Comparison of ENCODE assay signal across 8 cellular contexts in the genomic region with DNA sequence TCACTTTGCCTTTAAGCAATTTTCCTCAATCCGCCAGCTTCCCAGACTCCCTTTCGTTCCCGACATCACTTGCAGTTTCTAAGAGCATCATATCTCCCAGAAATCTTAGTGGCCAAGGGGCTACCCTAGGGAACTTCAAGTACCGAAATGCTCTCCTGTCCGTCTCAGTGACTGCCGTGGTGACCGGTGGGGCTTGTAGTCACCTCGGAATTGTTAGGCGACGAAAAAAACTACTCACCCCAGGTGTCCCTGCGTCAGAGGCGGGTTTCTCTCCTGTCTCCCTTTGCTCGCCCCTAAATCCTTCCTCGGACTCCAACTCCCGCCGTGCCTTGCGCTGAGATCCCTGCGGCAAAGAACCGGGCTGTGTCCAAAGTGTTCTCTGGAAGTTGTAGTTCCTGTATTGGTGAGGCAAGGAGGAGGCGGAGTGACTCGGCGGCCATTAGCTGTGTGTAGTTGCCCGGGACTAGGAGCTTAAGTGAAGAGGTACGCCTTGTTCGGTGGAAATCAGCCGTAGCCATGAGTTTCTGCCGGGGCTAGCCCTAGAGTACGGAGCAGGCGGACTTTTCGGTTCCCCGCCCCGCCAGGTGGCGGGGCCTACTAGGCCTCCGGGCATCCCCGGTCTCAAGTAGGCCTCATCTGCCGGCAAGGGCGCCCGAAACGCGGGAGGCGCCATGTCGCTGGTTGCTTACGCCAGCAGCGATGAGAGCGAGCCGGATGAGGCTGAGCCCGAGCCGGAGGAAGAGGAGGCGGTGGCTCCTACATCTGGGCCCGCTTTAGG. TPM values are rescaled to one million over a fixed set of nuclear protein-coding genes. Genes with fewer than 3 reads are reported as not detected.
A peak's percentile ranks its signal among the peaks of the same experiment; 100 is the strongest.
DNase-seq lines count a peak whose midpoint lies in the region; ATAC-seq and TF ChIP-seq lines count a peak whose summit lies in the region.

A gene with protein sequence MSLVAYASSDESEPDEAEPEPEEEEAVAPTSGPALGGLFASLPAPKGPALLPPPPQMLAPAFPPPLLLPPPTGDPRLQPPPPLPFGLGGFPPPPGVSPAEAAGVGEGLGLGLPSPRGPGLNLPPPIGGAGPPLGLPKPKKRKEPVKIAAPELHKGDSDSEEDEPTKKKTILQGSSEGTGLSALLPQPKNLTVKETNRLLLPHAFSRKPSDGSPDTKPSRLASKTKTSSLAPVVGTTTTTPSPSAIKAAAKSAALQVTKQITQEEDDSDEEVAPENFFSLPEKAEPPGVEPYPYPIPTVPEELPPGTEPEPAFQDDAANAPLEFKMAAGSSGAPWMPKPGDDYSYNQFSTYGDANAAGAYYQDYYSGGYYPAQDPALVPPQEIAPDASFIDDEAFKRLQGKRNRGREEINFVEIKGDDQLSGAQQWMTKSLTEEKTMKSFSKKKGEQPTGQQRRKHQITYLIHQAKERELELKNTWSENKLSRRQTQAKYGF (plus strand): TSS at position 435 of the 778 bp plus-strand sequence. CDS start 237 bp downstream, at position 672.

- BruUV-seq in PC-3 (replicated peaks; lab: Mats Ljungman, UMichigan) = TSS peak; percentile 61

- H3K27ac ChIP-seq in PC-3 (ENCODE audit: low read length) (peak within 1 kb of the TSS; percentile 74), esophagus (ENCODE audit: low read depth in 2 of 2, low read length in 1 of 2) (peak within 1 kb of the TSS; percentile 94 to 97)

- H3K4me2 ChIP-seq in PC-3 (ENCODE audit: low read length) = peak within 1 kb of the TSS; percentile 96

- H3F3A ChIP-seq in PC-3 (ENCODE audit: low read length, unreplicated experiment) = no peaks in the 10 kb centered on the region

- no peak for TF ChIP-seq CTCF in PC-3 (conservative IDR thresholded peaks at IDR 0.05; ENCODE audit: low read depth, low read length)

- WGBS in esophagus, 2 donors = 0% methylated on average over 42 to 50 of the region's 50 CpGs

- H3K36me3 ChIP-seq in PC-3 (ENCODE audit: low read depth, low read length) (peaks cover 8% of the 10 kb centered on the region), esophagus (ENCODE audit: control insufficient read depth in 2 of 2, insufficient read depth in 2 of 2, low read length in 1 of 2) (no peaks in the 10 kb centered on the region), mucosa of stomach (ENCODE audit: control insufficient read depth, insufficient read depth, low read length) (no peaks in the 10 kb centered on the region)

- no peaks in the 10 kb centered on the region for H3K9me2 ChIP-seq in PC-3 (replicated peaks; ENCODE audit: low read length)

- DNase-seq in DMS153 (lab: John Stamatoyannopoulos, UW) = peak; percentile 100
- DNase-seq in PC-3 = peak; percentile 100
- DNase-seq in activated T-cell treated with anti-CD3 and anti-CD28 coated beads, Interleukin-2, amount 50 U/mL, for 1 hour = peak; percentile 94
- peak; percentile 89 to 91 for DNase-seq in stimulated activated CD8-positive, alpha-beta memory T cell treated with anti-CD3 and anti-CD28 coated beads, Interleukin-7, amount 100 ng/mL, for 1 hour (ENCODE audit: low read depth in 2 of 2)

- peak within 1 kb of the TSS; percentile 98 for H3K9ac ChIP-seq in PC-3 (ENCODE audit: low read length)
- H3K9ac ChIP-seq in mucosa of stomach (ENCODE audit: low read length) = peak within 1 kb of the TSS; percentile 98

- no peak for TF ChIP-seq EP300 in Ishikawa (IDR thresholded peaks at IDR 0.05; ENCODE audit: borderline replicate concordance)

- H4K20me1 ChIP-seq in PC-3 (ENCODE audit: low read length) = peaks cover 5% of the 10 kb centered on the region; the same call in 1 of the 2 replicates

- peak within 1 kb of the TSS; percentile 91 for H2AFZ ChIP-seq in PC-3 (ENCODE audit: low read length)

- peak; percentile 26; the same call in 1 of the 2 replicates for TF ChIP-seq RAD21 in Ishikawa (IDR thresholded peaks at IDR 0.05; ENCODE audit: low read depth)

- intact Hi-C loops in PC-3 (cut with micrococcal nuclease) = loop anchor here (1.0 kb wide), 3 partner anchors 15 to 39 kb away; partner anchors contain the start of genes ISG20L2, METTL25B and MRPL24

- CTCF ChIA-PET in PC-3 (lab: Charles Lee) = interaction anchor here (0.9 to 2.0 kb wide), 7 partner anchors 26 to 160 kb away, joined by 3 to 10 read pairs (median 5); partner anchors contain the start of gene MRPL24

- peak within 1 kb of the TSS; percentile 74 for H3K4me3 ChIP-seq in PC-3 (ENCODE audit: low read length)
- peak within 1 kb of the TSS; percentile 91 to 94 for H3K4me3 ChIP-seq in esophagus (ENCODE audit: low read depth in 1 of 2, low read length in 2 of 2)
- peak within 1 kb of the TSS; percentile 96 for H3K4me3 ChIP-seq in mucosa of stomach (ENCODE audit: low read length)

- POLR2A ChIA-PET in PC-3 (lab: Charles Lee; ENCODE audit: unreplicated experiment) = interaction anchor here (0.6 to 1.8 kb wide), 6 partner anchors 16 to 466 kb away, joined by 3 to 7 read pairs (median 6); partner anchors contain the start of genes HDGF, ISG20L2, METTL25B and MRPL24

- H3K9me3 ChIP-seq in PC-3 (ENCODE audit: low read length) (no peaks in the 10 kb centered on the region), esophagus (ENCODE audit: control insufficient read depth in 2 of 2, insufficient read depth in 1 of 2, low read depth in 1 of 2, low read length in 1 of 2) (no peaks in the 10 kb centered on the region), mucosa of stomach (ENCODE audit: control insufficient read depth, low read length) (no peaks in the 10 kb centered on the region)

- no peaks in the 10 kb centered on the region for H3K27me3 ChIP-seq in PC-3 (ENCODE audit: low read length)
- no peaks in the 10 kb centered on the region for H3K27me3 ChIP-seq in esophagus (ENCODE audit: control insufficient read depth in 1 of 2, insufficient read depth in 2 of 2, low read length in 2 of 2)
- H3K27me3 ChIP-seq in mucosa of stomach (ENCODE audit: control insufficient read depth, insufficient read depth, low read length) = no peaks in the 10 kb centered on the region

- peaks cover 58% of the 10 kb centered on the region for H3K79me2 ChIP-seq in PC-3 (ENCODE audit: low read length)

- H3K4me1 ChIP-seq in PC-3 (ENCODE audit: insufficient read depth, low read length) (peaks cover 31% of the 10 kb centered on the region), esophagus (ENCODE audit: control insufficient read depth in 2 of 2, insufficient read depth in 2 of 2, low read length in 1 of 2) (peaks cover 2 to 5% of the 10 kb centered on the region in 2 donors), mucosa of stomach (ENCODE audit: control insufficient read depth, insufficient read depth, low read length) (peaks cover 13% of the 10 kb centered on the region)

- ATAC-seq in GM21576 (IDR thresholded peaks at IDR 0.05; ENCODE audit: unreplicated experiment) (peak; percentile 93), PC-3 (peak; percentile 93)

TF ChIP-seq in Ishikawa, 13 proteins besides CTCF, POLR2A, EP300 and RAD21:
- TF ChIP-seq TEAD4 (IDR thresholded peaks at IDR 0.05) = 0 out of 2 replicates have a peak, but pooled peaks have one; percentile 30
- TF ChIP-seq CEBPB (IDR thresholded peaks at IDR 0.05) = no peak; the same call in 1 of the 2 replicates
- TF ChIP-seq, protein P1, sequence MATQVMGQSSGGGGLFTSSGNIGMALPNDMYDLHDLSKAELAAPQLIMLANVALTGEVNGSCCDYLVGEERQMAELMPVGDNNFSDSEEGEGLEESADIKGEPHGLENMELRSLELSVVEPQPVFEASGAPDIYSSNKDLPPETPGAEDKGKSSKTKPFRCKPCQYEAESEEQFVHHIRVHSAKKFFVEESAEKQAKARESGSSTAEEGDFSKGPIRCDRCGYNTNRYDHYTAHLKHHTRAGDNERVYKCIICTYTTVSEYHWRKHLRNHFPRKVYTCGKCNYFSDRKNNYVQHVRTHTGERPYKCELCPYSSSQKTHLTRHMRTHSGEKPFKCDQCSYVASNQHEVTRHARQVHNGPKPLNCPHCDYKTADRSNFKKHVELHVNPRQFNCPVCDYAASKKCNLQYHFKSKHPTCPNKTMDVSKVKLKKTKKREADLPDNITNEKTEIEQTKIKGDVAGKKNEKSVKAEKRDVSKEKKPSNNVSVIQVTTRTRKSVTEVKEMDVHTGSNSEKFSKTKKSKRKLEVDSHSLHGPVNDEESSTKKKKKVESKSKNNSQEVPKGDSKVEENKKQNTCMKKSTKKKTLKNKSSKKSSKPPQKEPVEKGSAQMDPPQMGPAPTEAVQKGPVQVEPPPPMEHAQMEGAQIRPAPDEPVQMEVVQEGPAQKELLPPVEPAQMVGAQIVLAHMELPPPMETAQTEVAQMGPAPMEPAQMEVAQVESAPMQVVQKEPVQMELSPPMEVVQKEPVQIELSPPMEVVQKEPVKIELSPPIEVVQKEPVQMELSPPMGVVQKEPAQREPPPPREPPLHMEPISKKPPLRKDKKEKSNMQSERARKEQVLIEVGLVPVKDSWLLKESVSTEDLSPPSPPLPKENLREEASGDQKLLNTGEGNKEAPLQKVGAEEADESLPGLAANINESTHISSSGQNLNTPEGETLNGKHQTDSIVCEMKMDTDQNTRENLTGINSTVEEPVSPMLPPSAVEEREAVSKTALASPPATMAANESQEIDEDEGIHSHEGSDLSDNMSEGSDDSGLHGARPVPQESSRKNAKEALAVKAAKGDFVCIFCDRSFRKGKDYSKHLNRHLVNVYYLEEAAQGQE (IDR thresholded peaks at IDR 0.05; ENCODE audit: low read depth) = no peak
- TF ChIP-seq TCF12 (IDR thresholded peaks at IDR 0.05; ENCODE audit: low read depth) = peak; percentile 83
- peak; percentile 84 for TF ChIP-seq CREB1 (IDR thresholded peaks at IDR 0.05; ENCODE audit: low read depth)
- TF ChIP-seq, protein P2, sequence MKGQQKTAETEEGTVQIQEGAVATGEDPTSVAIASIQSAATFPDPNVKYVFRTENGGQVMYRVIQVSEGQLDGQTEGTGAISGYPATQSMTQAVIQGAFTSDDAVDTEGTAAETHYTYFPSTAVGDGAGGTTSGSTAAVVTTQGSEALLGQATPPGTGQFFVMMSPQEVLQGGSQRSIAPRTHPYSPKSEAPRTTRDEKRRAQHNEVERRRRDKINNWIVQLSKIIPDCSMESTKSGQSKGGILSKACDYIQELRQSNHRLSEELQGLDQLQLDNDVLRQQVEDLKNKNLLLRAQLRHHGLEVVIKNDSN (IDR thresholded peaks at IDR 0.05) = no peak
- no peak; the same call in 1 of the 2 replicates for TF ChIP-seq NFIC (IDR thresholded peaks at IDR 0.05)
- no peak for TF ChIP-seq ZBTB7A (IDR thresholded peaks at IDR 0.05; ENCODE audit: low read depth)
- peak; percentile 91 for TF ChIP-seq YY1 (IDR thresholded peaks at IDR 0.05; ENCODE audit: low read depth)
- peak; percentile 72 for TF ChIP-seq TAF1 (IDR thresholded peaks at IDR 0.05; ENCODE audit: low read depth)
- no peak for TF ChIP-seq FOXM1 (IDR thresholded peaks at IDR 0.05; ENCODE audit: borderline replicate concordance, low read depth)
- peak; percentile 16; the same call in 1 of the 2 replicates for TF ChIP-seq EGR1 (IDR thresholded peaks at IDR 0.05)
- no peak for TF ChIP-seq MAX (IDR thresholded peaks at IDR 0.05)
TF ChIP-seq in Ishikawa: peak in this region for 6.

RNA-seq across cellular contexts. Expression of the gene that starts here (rescaled TPM):
- total RNA-seq in PC-3 (2014; rRNA removed) = 103 TPM in 2 replicates
- polyA plus RNA-seq in esophagus = 10 to 100 TPM; 36.6 to 41.8 TPM

Comparison
In these comparisons a context has a peak if more than half of its experiments do, and no peak if none do; other contexts are left out.
1. Peak in every context shown above with its lines: DNase-seq, ATAC-seq, H3K4me3 ChIP-seq and H3K27ac ChIP-seq.